Comparison of ENCODE assay signal across 10 cellular contexts in the genomic region with DNA sequence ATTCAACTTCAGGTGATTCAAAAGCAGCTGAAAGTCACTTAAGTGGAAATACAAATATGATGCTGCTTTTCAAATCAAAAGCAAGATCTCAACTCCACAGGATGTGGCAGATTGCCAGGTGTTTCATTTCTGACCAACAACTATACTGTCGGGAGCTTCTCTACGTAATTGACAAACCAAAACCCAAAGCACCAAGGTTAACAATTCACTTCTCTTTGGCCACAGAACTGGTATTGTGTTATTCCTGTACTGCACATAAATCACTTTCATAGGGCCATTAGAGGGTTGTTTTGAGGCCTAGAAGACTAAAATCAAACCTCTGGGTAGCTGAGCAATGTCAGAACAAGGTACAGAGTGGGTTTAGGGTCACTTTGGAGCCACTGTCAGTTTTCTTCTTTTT.
DNase-seq lines count a peak whose midpoint lies in the region; ATAC-seq and TF ChIP-seq lines count a peak whose summit lies in the region.
"Had no signal": no experiment of that assay in that cellular context is flagged by ENCODE, and none has a peak within 500 bp of the region (broad histone marks: within the 10 kb centered on the region; RNA-seq: fewer than 3 reads in every experiment).

No MANE protein-coding gene starts in this region.

- POLR2A ChIA-PET in OCI-LY7 (lab: Charles Lee), result interaction anchor here (0.6 to 2.4 kb wide), 14 partner anchors 11 to 765 kb away, joined by 3 to 14 read pairs (median 4); no protein-coding TSS in a partner anchor

- H4K20me1 ChIP-seq in OCI-LY7 (ENCODE audit: insufficient read depth, low read length), result no peaks in the 10 kb centered on the region

- DNase-seq in COR-L47 (lab: John Stamatoyannopoulos, UW), result peak; percentile 89
- peak; percentile 97 for DNase-seq in OCI-LY7 (ENCODE audit: low spot score)
- no peak for DNase-seq in right cardiac atrium
- DNase-seq in GM19240 (ENCODE audit: insufficient read length, low spot score), result no peak
- no peak for DNase-seq in osteocyte (ENCODE audit: extremely low spot score, unreplicated experiment)
- DNase-seq in foreskin melanocyte, result no peak

- H3K9me3 Mint-ChIP-seq in osteocyte (ENCODE audit: unreplicated experiment), result peaks cover 4% of the 10 kb centered on the region

- H3K9me3 ChIP-seq in OCI-LY7 (ENCODE audit: low read length) (peaks cover 72% of the 10 kb centered on the region), right cardiac atrium (ENCODE audit: control insufficient read depth, low read length) (no peaks in the 10 kb centered on the region)

- H3K9me2 ChIP-seq in OCI-LY7 (ENCODE audit: insufficient read depth, low read length), result no peaks in the 10 kb centered on the region

- H3K27ac ChIP-seq in OCI-LY7 (ENCODE audit: low read depth, low read length, poor library complexity, severe bottlenecking), result peak overlapping the region; percentile 99
- H3K27ac ChIP-seq in right cardiac atrium (ENCODE audit: low read length), result no peak overlapping the region
- H3K27ac ChIP-seq: C4-2B had no signal

- no peaks in the 10 kb centered on the region for H3K79me2 ChIP-seq in OCI-LY7 (ENCODE audit: insufficient read depth, low read depth, low read length)

- BruUV-seq in OCI-LY7 (replicated peaks; lab: Mats Ljungman, UMichigan), result no TSS peak

- WGBS in right cardiac atrium, result 60% methylated on average over 2 of the region's 2 CpGs

- no peak overlapping the region for H3K4me3 Mint-ChIP-seq in osteocyte (ENCODE audit: unreplicated experiment)
- H3K4me3 Mint-ChIP-seq: immature natural killer cell had no signal

- H3K36me3 Mint-ChIP-seq in osteocyte (ENCODE audit: unreplicated experiment), result no peaks in the 10 kb centered on the region
- H3K36me3 Mint-ChIP-seq: immature natural killer cell had no signal

- H3K36me3 ChIP-seq in OCI-LY7 (ENCODE audit: insufficient read depth, low read length), result peaks cover 63% of the 10 kb centered on the region

- TF ChIP-seq CTCF in OCI-LY7 (conservative IDR thresholded peaks at IDR 0.05; ENCODE audit: low read length), result no peak
- no peak for TF ChIP-seq CTCF in osteocyte (IDR thresholded peaks at IDR 0.05)

- no peak overlapping the region for H3K27ac Mint-ChIP-seq in osteocyte (ENCODE audit: unreplicated experiment)
- H3K27ac Mint-ChIP-seq: immature natural killer cell had no signal

- no peaks in the 10 kb centered on the region for H3K27me3 ChIP-seq in right cardiac atrium (ENCODE audit: control insufficient read depth, insufficient read depth)

- ATAC-seq in GM19455 (IDR thresholded peaks at IDR 0.05; ENCODE audit: unreplicated experiment), result peak; percentile 94
- ATAC-seq in HG03354 (IDR thresholded peaks at IDR 0.05; ENCODE audit: poor library complexity, severe bottlenecking, unreplicated experiment), result peak; percentile 99
- ATAC-seq in right cardiac atrium, result no peak

- no peaks in the 10 kb centered on the region for H3K27me3 Mint-ChIP-seq in osteocyte (ENCODE audit: unreplicated experiment)

- H3K4me3 ChIP-seq in OCI-LY7 (ENCODE audit: low read depth, low read length, poor library complexity, severe bottlenecking) (peak overlapping the region; percentile 41), right cardiac atrium (ENCODE audit: low read length) (no peak overlapping the region)

- H2AFZ ChIP-seq in OCI-LY7 (ENCODE audit: low read length), result peak overlapping the region; percentile 74

- H3K4me1 ChIP-seq in OCI-LY7 (ENCODE audit: insufficient read depth, low read length, poor library complexity, severe bottlenecking), result peaks cover 67% of the 10 kb centered on the region
- no peaks in the 10 kb centered on the region for H3K4me1 ChIP-seq in right cardiac atrium (ENCODE audit: control insufficient read depth, insufficient read depth, low read length)

- CTCF ChIA-PET in OCI-LY7 (lab: Charles Lee; ENCODE audit: unreplicated experiment), result interaction anchor here (0.6 to 1.0 kb wide), 2 partner anchors 17 to 87 kb away, joined by 3 read pairs; no protein-coding TSS in a partner anchor

- no peaks in the 10 kb centered on the region for H3K4me1 Mint-ChIP-seq in osteocyte (ENCODE audit: unreplicated experiment)
- H3K4me1 Mint-ChIP-seq: immature natural killer cell had no signal

- H3K4me2 ChIP-seq in OCI-LY7 (ENCODE audit: low read length), result peak overlapping the region; percentile 66

- intact Hi-C loops in OCI-LY7 (cut with micrococcal nuclease; ENCODE audit: unreplicated experiment) (loop anchor here (2.0 to 10.0 kb wide), 4 partner anchors 16 to 624 kb away; no protein-coding TSS in a partner anchor), right cardiac atrium (cut with DNase I) (no loop called here)

Comparison
In these comparisons a context has a peak if more than half of its experiments do, and no peak if none do; other contexts are left out.
1. DNase-seq: peak in COR-L47 (single experiment) and OCI-LY7 (single experiment); none in right cardiac atrium (0 of 3), GM19240 (single experiment), osteocyte (single experiment) and foreskin melanocyte (single experiment).
2. ATAC-seq: peak in GM19455 (single experiment) and HG03354 (single experiment); none in right cardiac atrium (0 of 2).